1 cellular context compared by ENCODE assay signal in the genomic region with DNA sequence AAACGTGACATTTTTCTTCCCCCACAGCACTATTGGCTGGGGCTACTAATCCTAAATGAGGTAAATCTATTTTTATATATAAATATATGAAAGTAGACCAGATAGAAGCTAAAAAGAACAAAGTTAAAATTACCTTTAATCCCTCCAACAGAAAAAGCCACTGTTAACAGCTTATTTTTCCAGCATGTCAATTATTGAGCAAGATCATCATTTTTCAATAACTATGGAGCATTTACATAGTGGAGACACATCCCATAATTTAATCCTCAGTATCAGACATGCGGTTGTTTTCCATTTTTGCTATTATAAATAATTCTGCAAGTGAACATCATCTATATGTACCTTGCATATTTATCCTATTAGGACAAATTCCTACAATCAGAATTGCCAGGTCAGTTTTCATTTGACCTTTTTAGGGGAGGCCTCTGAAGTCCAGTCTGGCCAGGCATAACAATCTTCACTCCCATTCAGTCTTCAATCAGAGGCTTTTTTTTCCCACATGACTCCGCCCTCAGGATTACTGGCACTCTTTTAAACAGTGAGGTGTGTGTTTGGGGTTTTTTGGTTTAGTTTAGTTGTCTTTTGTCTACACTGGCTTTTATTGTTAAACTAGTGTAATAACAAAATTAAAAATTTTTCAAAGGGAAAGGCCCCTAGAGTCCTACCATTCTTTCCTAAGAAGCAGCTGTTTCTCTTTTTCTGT.
A peak's percentile ranks its signal among the peaks of the same experiment; 100 is the strongest.
TF ChIP-seq lines count a peak whose summit lies in the region.

No MANE protein-coding gene starts in this region.

TF ChIP-seq in HepG2, 621 proteins besides CTCF, POLR2A, EP300 and RAD21:
- TF ChIP-seq MAFF (IDR thresholded peaks at IDR 0.05; ENCODE audit: low read depth, low read length), result 0 out of 2 replicates have a peak, but pooled peaks have one; percentile 42
- no peak for TF ChIP-seq GLI4 (CRISPR knock-in tag; IDR thresholded peaks at IDR 0.05; ENCODE audit: borderline replicate concordance)
- no peak for TF ChIP-seq MTF2 (CRISPR knock-in tag; IDR thresholded peaks at IDR 0.05; ENCODE audit: borderline replicate concordance)
- no peak for TF ChIP-seq ZBTB7A (CRISPR knock-in tag; IDR thresholded peaks at IDR 0.05)
- TF ChIP-seq, protein P1, sequence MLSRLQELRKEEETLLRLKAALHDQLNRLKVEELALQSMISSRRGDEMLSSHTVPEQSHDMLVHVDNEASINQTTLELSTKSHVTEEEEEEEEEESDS (CRISPR knock-in tag; IDR thresholded peaks at IDR 0.05; ENCODE audit: borderline replicate concordance), result no peak
- TF ChIP-seq KAT7 (CRISPR knock-in tag; IDR thresholded peaks at IDR 0.05; ENCODE audit: borderline replicate concordance), result no peak
- TF ChIP-seq SETDB1 (CRISPR knock-in tag; IDR thresholded peaks at IDR 0.05; ENCODE audit: borderline replicate concordance), result no peak
- TF ChIP-seq MAFK (conservative IDR thresholded peaks at IDR 0.05 in 1 of 2, IDR thresholded peaks at IDR 0.05 in 1 of 2; ENCODE audit: low read length in 2 of 2), result peak; percentile 50 to 62; a peak in 2 of 4 replicates
